ENCODE assay signal across 4 cellular contexts in genomic region chr14:89104861-89105260, GRCh38.
DNase-seq lines count a peak whose midpoint lies in the region; ATAC-seq, FAIRE-seq and TF ChIP-seq lines count a peak whose summit lies in the region.
"Not testable (repeated sequence)": the region's sequence is repeated elsewhere in the genome, so short reads cannot be mapped to it uniquely, and the experiment has no call there.

No MANE protein-coding gene starts in this region.

- not testable (repeated sequence) for H3K4ac ChIP-seq in trophoblast cell (ENCODE audit: low read depth, low read length)

- not testable (repeated sequence) for TF ChIP-seq EP300 in HepG2 (IDR thresholded peaks at IDR 0.05; ENCODE audit: low read depth in 2 of 2, low read length in 2 of 2); HepG2 (CRISPR knock-in tag; IDR thresholded peaks at IDR 0.05; ENCODE audit: borderline replicate concordance)

- H2BK120ac ChIP-seq in trophoblast cell (ENCODE audit: insufficient read depth, low read length, poor library complexity) = not testable (repeated sequence)

- not testable (repeated sequence) for H4K8ac ChIP-seq in trophoblast cell (ENCODE audit: low read depth, low read length)

- not testable (repeated sequence) for H2BK5ac ChIP-seq in trophoblast cell (ENCODE audit: low read depth, low read length, poor library complexity)

- FAIRE-seq in HepG2 (lab: Jason Lieb, UNC) = not testable (repeated sequence)

- not testable (repeated sequence) for TF ChIP-seq POLR2A in HepG2 (IDR thresholded peaks at IDR 0.05; ENCODE audit: insufficient read depth in 1 of 2, low read depth in 2 of 2, low read length in 2 of 2)

- not testable (repeated sequence) for H4K20me1 ChIP-seq in HepG2 (ENCODE audit: insufficient read depth, low read length)

- ATAC-seq in HepG2 = peak; percentile 34; the same call in 2 of the 3 replicates

- H3K9me3 ChIP-seq in HepG2 (ENCODE audit: low read length); trophoblast cell (ENCODE audit: insufficient read depth, low read depth, low read length): not testable (repeated sequence)

- not testable (repeated sequence) for TF ChIP-seq CTCF in HepG2 (CRISPR knock-in tag; IDR thresholded peaks at IDR 0.05)

- H3K27ac ChIP-seq in HepG2 (ENCODE audit: extremely low read length, insufficient read depth, low read length); trophoblast cell (ENCODE audit: low read depth, low read length): not testable (repeated sequence)

- H3K79me1 ChIP-seq in trophoblast cell (ENCODE audit: low read length) = not testable (repeated sequence)

- not testable (repeated sequence) for TF ChIP-seq RAD21 in HepG2 (CRISPR knock-in tag; IDR thresholded peaks at IDR 0.05)

- H3K36me3 ChIP-seq in HepG2 (replicated peaks in 1 of 2; ENCODE audit: control insufficient read depth in 1 of 2, insufficient read depth in 2 of 2, low read length in 2 of 2); trophoblast cell (ENCODE audit: control insufficient read depth in 1 of 2, insufficient read depth in 2 of 2, low read length in 2 of 2): not testable (repeated sequence)

- POLR2A ChIA-PET in HepG2 (lab: Yijun Ruan, JAX) = not testable (repeated sequence)

- DNase-seq in ELF-1 (ENCODE audit: low read depth, low spot score) (peak; percentile 17), islet precursor cell (peak; percentile 41), trophoblast cell (peak; percentile 82 to 90)
- not testable (repeated sequence) for DNase-seq in HepG2 (ENCODE audit: low spot score)

- intact Hi-C loops in HepG2 (cut with micrococcal nuclease; ENCODE audit: unreplicated experiment) = not testable (repeated sequence)

- not testable (repeated sequence) for H3K14ac ChIP-seq in trophoblast cell (ENCODE audit: low read length)

- not testable (repeated sequence) for H3K23ac ChIP-seq in trophoblast cell (ENCODE audit: low read length)

- not testable (repeated sequence) for H3K79me2 ChIP-seq in HepG2 (ENCODE audit: insufficient read depth, low read length); trophoblast cell (ENCODE audit: control insufficient read depth, insufficient read depth, low read length, poor library complexity)

- H2BK12ac ChIP-seq in trophoblast cell (ENCODE audit: low read length) = not testable (repeated sequence)

- not testable (repeated sequence) for H3K27me3 ChIP-seq in HepG2 (ENCODE audit: control insufficient read depth in 1 of 2, insufficient read depth in 2 of 2, low read length in 2 of 2); trophoblast cell (ENCODE audit: insufficient read depth, low read length)

- not testable (repeated sequence) for H2AFZ ChIP-seq in HepG2 (ENCODE audit: low read length); trophoblast cell (ENCODE audit: insufficient read depth, low read length, poor library complexity)

- WGBS in HepG2 (ENCODE audit: low lambda C conversion rate) = 53% methylated on average over 2 of the region's 4 CpGs
- no CpG with 5 or more reads among the region's 4 CpGs for WGBS in trophoblast cell (ENCODE audit: extremely low coverage, insufficient coverage, insufficient read length)

- not testable (repeated sequence) for BruUV-seq in HepG2 (replicated peaks; lab: Mats Ljungman, UMichigan)

- H2AK5ac ChIP-seq in trophoblast cell (ENCODE audit: low read length) = not testable (repeated sequence)

- not testable (repeated sequence) for H3K9ac ChIP-seq in HepG2 (ENCODE audit: insufficient read depth, low read depth, low read length); trophoblast cell (ENCODE audit: low read length)

- H3K4me2 ChIP-seq in HepG2 (ENCODE audit: low read depth, low read length) = peak overlapping the region; percentile 55
- not testable (repeated sequence) for H3K4me2 ChIP-seq in trophoblast cell (ENCODE audit: low read length)

- not testable (repeated sequence) for H3K4me3 ChIP-seq in HepG2 (replicated peaks in 1 of 3; ENCODE audit: insufficient read depth in 1 of 3, low read depth in 2 of 3, low read length in 3 of 3); trophoblast cell (ENCODE audit: low read depth, low read length)

- peaks cover 15% of the 10 kb centered on the region; the same call in 1 of the 2 replicates for H3K4me1 ChIP-seq in HepG2 (ENCODE audit: insufficient read depth, low read length)
- not testable (repeated sequence) for H3K4me1 ChIP-seq in trophoblast cell (ENCODE audit: control insufficient read depth in 1 of 2, insufficient read depth in 2 of 2, low read length in 2 of 2)

- H4K12ac ChIP-seq in trophoblast cell (ENCODE audit: low read depth, low read length) = not testable (repeated sequence)

- in situ Hi-C loops in HepG2 (cut with HindIII; ENCODE audit: extremely low pct_ligation_motif_present, low pct_unique_long_range_greater_than_20kb) = not testable (repeated sequence)

- CTCF ChIA-PET in HepG2 (lab: Yijun Ruan, JAX; ENCODE audit: low intra/inter-chr PET ratio, low total read pairs) = not testable (repeated sequence)

- H3K18ac ChIP-seq in trophoblast cell (ENCODE audit: low read length) = not testable (repeated sequence)

- not testable (repeated sequence) for H4K91ac ChIP-seq in trophoblast cell (ENCODE audit: low read depth, low read length)

TF ChIP-seq in HepG2, 621 proteins besides CTCF, POLR2A, EP300 and RAD21:
- 0 out of 2 replicates have a peak, but pooled peaks have one; percentile 1 for TF ChIP-seq PAXIP1 (CRISPR knock-in tag; conservative IDR thresholded peaks at IDR 0.05)
- 0 out of 2 replicates have a peak, but pooled peaks have one; percentile 27 for TF ChIP-seq ZNF362 (CRISPR knock-in tag; IDR thresholded peaks at IDR 0.05; ENCODE audit: borderline replicate concordance)
- 0 out of 2 replicates have a peak, but pooled peaks have one; percentile 22 for TF ChIP-seq MTA1 (CRISPR knock-in tag; IDR thresholded peaks at IDR 0.05; ENCODE audit: borderline replicate concordance)
